Comparison of ENCODE assay signal across 8 cellular contexts in the genomic region with DNA sequence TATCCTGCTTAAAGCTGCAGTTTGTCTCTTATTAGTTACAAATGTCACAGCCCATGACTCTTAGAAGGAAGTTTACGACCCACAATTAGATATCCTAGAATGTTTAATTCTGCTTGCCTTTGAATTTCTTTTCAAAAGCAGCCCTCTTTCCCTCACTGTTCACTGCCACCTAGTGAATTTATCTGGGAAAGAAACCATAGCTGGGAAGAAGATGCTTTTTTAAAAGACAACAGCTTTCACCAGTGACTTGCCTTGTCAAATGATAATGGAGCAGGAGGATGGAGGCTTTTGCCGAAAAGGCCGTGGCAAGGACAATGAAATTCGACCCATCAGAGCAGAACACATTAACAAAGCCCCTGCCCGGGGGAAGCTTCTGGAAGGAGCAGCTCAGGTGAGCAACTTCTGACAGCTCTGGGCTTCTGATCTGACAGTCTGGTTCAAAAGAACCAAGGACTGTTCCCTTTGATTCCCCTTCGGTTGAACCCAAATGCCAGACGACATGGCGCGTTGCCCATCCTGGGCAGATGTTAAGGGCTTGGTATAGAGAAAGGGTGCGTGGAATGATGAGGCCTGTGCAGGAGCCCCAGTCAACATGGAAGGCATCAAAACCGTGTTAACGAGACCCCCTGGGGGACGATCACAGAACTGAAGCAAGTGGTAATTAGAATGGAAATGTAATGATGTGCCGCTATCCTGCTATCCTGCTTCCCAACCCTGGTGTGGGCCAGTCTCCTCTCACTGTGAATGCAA.
DNase-seq lines count a peak whose midpoint lies in the region; ATAC-seq and TF ChIP-seq lines count a peak whose summit lies in the region.

No MANE protein-coding gene starts in this region.

- no peak for TF ChIP-seq EP300 in tibial nerve (IDR thresholded peaks at IDR 0.05)

- H3K27ac ChIP-seq in cardiac muscle cell = no peak overlapping the region
- H3K27ac ChIP-seq in tibial nerve = no peak overlapping the region

- WGBS in tibial nerve, 2 donors = 43 to 49% methylated on average over 14 of the region's 14 CpGs

- no peaks in the 10 kb centered on the region for H3K36me3 ChIP-seq in cardiac muscle cell
- no peaks in the 10 kb centered on the region for H3K36me3 ChIP-seq in tibial nerve

- peak; percentile 83 for ATAC-seq in SK-N-SH treated with all-trans-retinoic acid at 6 μM for 48 hours

- peaks cover 4% of the 10 kb centered on the region for H3K4me1 ChIP-seq in cardiac muscle cell (ENCODE audit: low read depth)
- peaks cover 0 to 12% (median 0%) of the 10 kb centered on the region in 4 donors for H3K4me1 ChIP-seq in tibial nerve

- no peak overlapping the region for H3K4me3 ChIP-seq in cardiac muscle cell
- no peak overlapping the region for H3K4me3 ChIP-seq in tibial nerve

- peak; percentile 57 for TF ChIP-seq CTCF in cardiac muscle cell (IDR thresholded peaks at IDR 0.05; ENCODE audit: low read depth, low read length)
- TF ChIP-seq CTCF in tibial nerve (IDR thresholded peaks at IDR 0.05) = peak; percentile 25 to 72 (median 55)

- no peaks in the 10 kb centered on the region for H3K9me3 ChIP-seq in cardiac muscle cell (ENCODE audit: low read depth)
- H3K9me3 ChIP-seq in tibial nerve = no peaks in the 10 kb centered on the region

- H3K27me3 ChIP-seq in cardiac muscle cell (no peaks in the 10 kb centered on the region), tibial nerve (no peaks in the 10 kb centered on the region)

- DNase-seq in NCI-H524 (lab: John Stamatoyannopoulos, UW) (peak; percentile 18 to 43), NCI-H524 treated with DMSO at 0.1 percent for 48 hours (lab: John Stamatoyannopoulos, UW) (no peak), cardiac muscle cell (ENCODE audit: low read depth in 1 of 2, low spot score in 1 of 2) (peak; percentile 10 to 69), tibial nerve (ENCODE audit: low spot score in 2 of 2) (no peak), T-helper 2 cell (no peak)
- DNase-seq in activated naive CD4-positive, alpha-beta T cell (lab: John Stamatoyannopoulos, UW) = no peak
- no peak for DNase-seq in effector CD8-positive, alpha-beta T cell (lab: John Stamatoyannopoulos, UW)

- TF ChIP-seq POLR2A in tibial nerve (IDR thresholded peaks at IDR 0.05) = no peak

TF ChIP-seq in SK-N-SH treated with all-trans-retinoic acid at 6 μM for 48 hours, 23 proteins besides CTCF, POLR2A, EP300 and RAD21:
- TF ChIP-seq OSR1 (CRISPR knock-in tag; IDR thresholded peaks at IDR 0.05) = no peak
- TF ChIP-seq ZNF565 (CRISPR knock-in tag; conservative IDR thresholded peaks at IDR 0.05; ENCODE audit: low read depth) = no peak
- no peak for TF ChIP-seq RARB (CRISPR knock-in tag; IDR thresholded peaks at IDR 0.05)
- TF ChIP-seq GLIS3 (CRISPR knock-in tag; IDR thresholded peaks at IDR 0.05) = no peak
- TF ChIP-seq ISL1 (CRISPR knock-in tag; IDR thresholded peaks at IDR 0.05) = no peak
- TF ChIP-seq ZNF8 (CRISPR knock-in tag; IDR thresholded peaks at IDR 0.05) = no peak
- no peak for TF ChIP-seq ZFP3 (CRISPR knock-in tag; IDR thresholded peaks at IDR 0.05)
- no peak for TF ChIP-seq ARNTL (CRISPR knock-in tag; IDR thresholded peaks at IDR 0.05; ENCODE audit: borderline replicate concordance, low read depth)
- TF ChIP-seq ZC3H10 (CRISPR knock-in tag; IDR thresholded peaks at IDR 0.05) = no peak
- TF ChIP-seq, protein P1, sequence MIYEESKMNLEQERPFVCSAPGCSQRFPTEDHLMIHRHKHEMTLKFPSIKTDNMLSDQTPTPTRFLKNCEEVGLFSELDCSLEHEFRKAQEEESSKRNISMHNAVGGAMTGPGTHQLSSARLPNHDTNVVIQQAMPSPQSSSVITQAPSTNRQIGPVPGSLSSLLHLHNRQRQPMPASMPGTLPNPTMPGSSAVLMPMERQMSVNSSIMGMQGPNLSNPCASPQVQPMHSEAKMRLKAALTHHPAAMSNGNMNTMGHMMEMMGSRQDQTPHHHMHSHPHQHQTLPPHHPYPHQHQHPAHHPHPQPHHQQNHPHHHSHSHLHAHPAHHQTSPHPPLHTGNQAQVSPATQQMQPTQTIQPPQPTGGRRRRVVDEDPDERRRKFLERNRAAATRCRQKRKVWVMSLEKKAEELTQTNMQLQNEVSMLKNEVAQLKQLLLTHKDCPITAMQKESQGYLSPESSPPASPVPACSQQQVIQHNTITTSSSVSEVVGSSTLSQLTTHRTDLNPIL (CRISPR knock-in tag; IDR thresholded peaks at IDR 0.05; ENCODE audit: low read depth) = no peak
- no peak for TF ChIP-seq BACH2 (CRISPR knock-in tag; IDR thresholded peaks at IDR 0.05; ENCODE audit: borderline replicate concordance)
- TF ChIP-seq, protein P2, sequence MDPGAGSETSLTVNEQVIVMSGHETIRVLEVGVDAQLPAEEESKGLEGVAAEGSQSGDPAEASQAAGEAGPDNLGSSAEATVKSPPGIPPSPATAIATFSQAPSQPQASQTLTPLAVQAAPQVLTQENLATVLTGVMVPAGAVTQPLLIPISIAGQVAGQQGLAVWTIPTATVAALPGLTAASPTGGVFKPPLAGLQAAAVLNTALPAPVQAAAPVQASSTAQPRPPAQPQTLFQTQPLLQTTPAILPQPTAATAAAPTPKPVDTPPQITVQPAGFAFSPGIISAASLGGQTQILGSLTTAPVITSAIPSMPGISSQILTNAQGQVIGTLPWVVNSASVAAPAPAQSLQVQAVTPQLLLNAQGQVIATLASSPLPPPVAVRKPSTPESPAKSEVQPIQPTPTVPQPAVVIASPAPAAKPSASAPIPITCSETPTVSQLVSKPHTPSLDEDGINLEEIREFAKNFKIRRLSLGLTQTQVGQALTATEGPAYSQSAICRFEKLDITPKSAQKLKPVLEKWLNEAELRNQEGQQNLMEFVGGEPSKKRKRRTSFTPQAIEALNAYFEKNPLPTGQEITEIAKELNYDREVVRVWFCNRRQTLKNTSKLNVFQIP (CRISPR knock-in tag; IDR thresholded peaks at IDR 0.05; ENCODE audit: borderline replicate concordance, low read depth) = no peak
- no peak for TF ChIP-seq TOX (CRISPR knock-in tag; IDR thresholded peaks at IDR 0.05; ENCODE audit: borderline replicate concordance)
- TF ChIP-seq, protein P3, sequence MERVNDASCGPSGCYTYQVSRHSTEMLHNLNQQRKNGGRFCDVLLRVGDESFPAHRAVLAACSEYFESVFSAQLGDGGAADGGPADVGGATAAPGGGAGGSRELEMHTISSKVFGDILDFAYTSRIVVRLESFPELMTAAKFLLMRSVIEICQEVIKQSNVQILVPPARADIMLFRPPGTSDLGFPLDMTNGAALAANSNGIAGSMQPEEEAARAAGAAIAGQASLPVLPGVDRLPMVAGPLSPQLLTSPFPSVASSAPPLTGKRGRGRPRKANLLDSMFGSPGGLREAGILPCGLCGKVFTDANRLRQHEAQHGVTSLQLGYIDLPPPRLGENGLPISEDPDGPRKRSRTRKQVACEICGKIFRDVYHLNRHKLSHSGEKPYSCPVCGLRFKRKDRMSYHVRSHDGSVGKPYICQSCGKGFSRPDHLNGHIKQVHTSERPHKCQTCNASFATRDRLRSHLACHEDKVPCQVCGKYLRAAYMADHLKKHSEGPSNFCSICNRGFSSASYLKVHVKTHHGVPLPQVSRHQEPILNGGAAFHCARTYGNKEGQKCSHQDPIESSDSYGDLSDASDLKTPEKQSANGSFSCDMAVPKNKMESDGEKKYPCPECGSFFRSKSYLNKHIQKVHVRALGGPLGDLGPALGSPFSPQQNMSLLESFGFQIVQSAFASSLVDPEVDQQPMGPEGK (CRISPR knock-in tag; IDR thresholded peaks at IDR 0.05; ENCODE audit: borderline replicate concordance) = no peak
- TF ChIP-seq CSDC2 (CRISPR knock-in tag; IDR thresholded peaks at IDR 0.05) = no peak
- TF ChIP-seq, protein P4, sequence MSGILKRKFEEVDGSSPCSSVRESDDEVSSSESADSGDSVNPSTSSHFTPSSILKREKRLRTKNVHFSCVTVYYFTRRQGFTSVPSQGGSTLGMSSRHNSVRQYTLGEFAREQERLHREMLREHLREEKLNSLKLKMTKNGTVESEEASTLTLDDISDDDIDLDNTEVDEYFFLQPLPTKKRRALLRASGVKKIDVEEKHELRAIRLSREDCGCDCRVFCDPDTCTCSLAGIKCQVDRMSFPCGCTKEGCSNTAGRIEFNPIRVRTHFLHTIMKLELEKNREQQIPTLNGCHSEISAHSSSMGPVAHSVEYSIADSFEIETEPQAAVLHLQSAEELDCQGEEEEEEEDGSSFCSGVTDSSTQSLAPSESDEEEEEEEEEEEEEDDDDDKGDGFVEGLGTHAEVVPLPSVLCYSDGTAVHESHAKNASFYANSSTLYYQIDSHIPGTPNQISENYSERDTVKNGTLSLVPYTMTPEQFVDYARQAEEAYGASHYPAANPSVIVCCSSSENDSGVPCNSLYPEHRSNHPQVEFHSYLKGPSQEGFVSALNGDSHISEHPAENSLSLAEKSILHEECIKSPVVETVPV (CRISPR knock-in tag; IDR thresholded peaks at IDR 0.05) = no peak
- no peak for TF ChIP-seq PPARA (CRISPR knock-in tag; IDR thresholded peaks at IDR 0.05; ENCODE audit: borderline replicate concordance)
- no peak for TF ChIP-seq ESRRG (CRISPR knock-in tag; IDR thresholded peaks at IDR 0.05)
- TF ChIP-seq SNAI2 (CRISPR knock-in tag; IDR thresholded peaks at IDR 0.05) = no peak
- no peak for TF ChIP-seq ZNF70 (CRISPR knock-in tag; IDR thresholded peaks at IDR 0.05)
TF ChIP-seq in SK-N-SH treated with all-trans-retinoic acid at 6 μM for 48 hours: peak in this region for 0.

Comparison
In these comparisons a context has a peak if more than half of its experiments do, and no peak if none do; other contexts are left out.
1. DNase-seq: peak in NCI-H524 (2 of 2) and cardiac muscle cell (2 of 2); none in NCI-H524 treated with DMSO at 0.1 percent for 48 hours (single experiment), tibial nerve (0 of 2), T-helper 2 cell (0 of 5), activated naive CD4-positive, alpha-beta T cell (0 of 4) and effector CD8-positive, alpha-beta T cell (single experiment).